ENCODE assay signal across 1 cellular context in the genomic region with DNA sequence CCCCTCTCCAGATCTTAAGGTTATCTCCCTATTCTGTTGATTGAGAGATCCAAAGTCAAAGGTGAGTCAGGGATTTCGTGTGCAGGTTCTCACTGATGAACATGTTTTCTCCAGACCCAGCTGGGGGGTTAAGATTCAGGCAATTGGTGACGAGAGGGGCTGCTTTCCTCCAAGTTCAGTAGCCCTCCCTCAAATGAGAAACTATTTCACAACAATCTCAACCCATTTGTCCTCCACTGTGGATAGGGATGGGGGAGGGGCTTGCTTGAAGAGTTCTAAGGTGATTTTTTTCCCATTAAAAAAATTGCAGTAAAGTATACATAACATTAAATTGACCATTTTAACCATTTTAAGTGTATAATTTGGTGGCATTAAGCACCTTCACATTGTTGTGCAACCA.
TF ChIP-seq lines count a peak whose summit lies in the region.

No MANE protein-coding gene starts in this region.

TF ChIP-seq in SK-N-SH, 30 proteins besides CTCF, POLR2A, EP300 and RAD21 (continued from another document):
- TF ChIP-seq NFIC (IDR thresholded peaks at IDR 0.05; ENCODE audit: borderline replicate concordance) = no peak
- no peak for TF ChIP-seq MXI1 (IDR thresholded peaks at IDR 0.05; ENCODE audit: low read depth, low read length)
- TF ChIP-seq TCF12 (IDR thresholded peaks at IDR 0.05) = no peak
- TF ChIP-seq, protein P1, sequence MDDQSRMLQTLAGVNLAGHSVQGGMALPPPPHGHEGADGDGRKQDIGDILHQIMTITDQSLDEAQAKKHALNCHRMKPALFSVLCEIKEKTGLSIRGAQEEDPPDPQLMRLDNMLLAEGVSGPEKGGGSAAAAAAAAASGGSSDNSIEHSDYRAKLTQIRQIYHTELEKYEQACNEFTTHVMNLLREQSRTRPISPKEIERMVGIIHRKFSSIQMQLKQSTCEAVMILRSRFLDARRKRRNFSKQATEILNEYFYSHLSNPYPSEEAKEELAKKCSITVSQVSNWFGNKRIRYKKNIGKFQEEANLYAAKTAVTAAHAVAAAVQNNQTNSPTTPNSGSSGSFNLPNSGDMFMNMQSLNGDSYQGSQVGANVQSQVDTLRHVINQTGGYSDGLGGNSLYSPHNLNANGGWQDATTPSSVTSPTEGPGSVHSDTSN (IDR thresholded peaks at IDR 0.05) = no peak
- no peak for TF ChIP-seq REST (IDR thresholded peaks at IDR 0.05; ENCODE audit: low read depth, low read length)
- no peak for TF ChIP-seq CHD2 (IDR thresholded peaks at IDR 0.05; ENCODE audit: low read length, partially characterized antibody)
- no peak for TF ChIP-seq POLR2AphosphoS5 (IDR thresholded peaks at IDR 0.05; ENCODE audit: low read depth, low read length)
- TF ChIP-seq USF1 (IDR thresholded peaks at IDR 0.05; ENCODE audit: borderline replicate concordance, low read depth) = no peak
- TF ChIP-seq YY1 (IDR thresholded peaks at IDR 0.05; ENCODE audit: low read depth) = no peak
- TF ChIP-seq, protein P2, sequence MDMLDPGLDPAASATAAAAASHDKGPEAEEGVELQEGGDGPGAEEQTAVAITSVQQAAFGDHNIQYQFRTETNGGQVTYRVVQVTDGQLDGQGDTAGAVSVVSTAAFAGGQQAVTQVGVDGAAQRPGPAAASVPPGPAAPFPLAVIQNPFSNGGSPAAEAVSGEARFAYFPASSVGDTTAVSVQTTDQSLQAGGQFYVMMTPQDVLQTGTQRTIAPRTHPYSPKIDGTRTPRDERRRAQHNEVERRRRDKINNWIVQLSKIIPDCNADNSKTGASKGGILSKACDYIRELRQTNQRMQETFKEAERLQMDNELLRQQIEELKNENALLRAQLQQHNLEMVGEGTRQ (IDR thresholded peaks at IDR 0.05; ENCODE audit: borderline replicate concordance, low read depth, low read length) = no peak
- TF ChIP-seq, protein P3, sequence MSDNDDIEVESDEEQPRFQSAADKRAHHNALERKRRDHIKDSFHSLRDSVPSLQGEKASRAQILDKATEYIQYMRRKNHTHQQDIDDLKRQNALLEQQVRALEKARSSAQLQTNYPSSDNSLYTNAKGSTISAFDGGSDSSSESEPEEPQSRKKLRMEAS (IDR thresholded peaks at IDR 0.05; ENCODE audit: low read depth) = no peak
